In genomic region chr15:98842192-98842972, GRCh38 we compare ENCODE assay signal across 18 cellular contexts.
DNase-seq lines count a peak whose midpoint lies in the region; ATAC-seq and TF ChIP-seq lines count a peak whose summit lies in the region.
"Had no signal": no experiment of that assay in that cellular context is flagged by ENCODE, and none has a peak within 500 bp of the region (broad histone marks: within the 10 kb centered on the region; RNA-seq: fewer than 3 reads in every experiment).

No MANE protein-coding gene starts in this region.

- H3K36me3 Mint-ChIP-seq in MCF 10A (ENCODE audit: insufficient read depth, unreplicated experiment) (peaks cover 1% of the 10 kb centered on the region), WTC11 (peaks cover 3% of the 10 kb centered on the region; the same call in 1 of the 2 replicates)
- peaks cover 3 to 22% (median 8%) of the 10 kb centered on the region in 5 donors for H3K36me3 Mint-ChIP-seq in naive thymus-derived CD4-positive, alpha-beta T cell

- H3K9me3 Mint-ChIP-seq in MCF 10A (ENCODE audit: unreplicated experiment) (no peaks in the 10 kb centered on the region), WTC11 (no peaks in the 10 kb centered on the region; the same call in 1 of the 2 replicates)
- no peaks in the 10 kb centered on the region for H3K9me3 Mint-ChIP-seq in naive thymus-derived CD4-positive, alpha-beta T cell
- H3K9me3 Mint-ChIP-seq: CD4-positive, CD25-positive, alpha-beta regulatory T cell had no signal

- TF ChIP-seq CTCF in mammary epithelial cell (conservative IDR thresholded peaks at IDR 0.05 in 1 of 2, IDR thresholded peaks at IDR 0.05 in 1 of 2; ENCODE audit: extremely low read depth in 1 of 2, insufficient read depth in 1 of 2, low read depth in 1 of 2, low read length in 2 of 2) = no peak
- no peak for TF ChIP-seq CTCF in MCF 10A (IDR thresholded peaks at IDR 0.05; ENCODE audit: unreplicated experiment)
- no peak for TF ChIP-seq CTCF in WTC11 (IDR thresholded peaks at IDR 0.05)

- no peaks in the 10 kb centered on the region for H3K9me3 ChIP-seq in mammary epithelial cell (replicated peaks; ENCODE audit: insufficient read depth, low read length)
- H3K9me3 ChIP-seq in naive thymus-derived CD4-positive, alpha-beta T cell (ENCODE audit: control insufficient read depth in 2 of 3, low read length in 3 of 3) = no peaks in the 10 kb centered on the region
- H3K9me3 ChIP-seq: lower lobe of right lung had no signal

- H3K27me3 Mint-ChIP-seq in MCF 10A (ENCODE audit: insufficient read depth, unreplicated experiment) = no peaks in the 10 kb centered on the region
- no peaks in the 10 kb centered on the region for H3K27me3 Mint-ChIP-seq in WTC11 (ENCODE audit: low read depth)
- no peaks in the 10 kb centered on the region for H3K27me3 Mint-ChIP-seq in naive thymus-derived CD4-positive, alpha-beta T cell
- H3K27me3 Mint-ChIP-seq: activated B cell treated with CpG ODN at 0.5 μM for 24 hours; activated naive CD8-positive, alpha-beta T cell; progenitor cell of endocrine pancreas had no signal

- H3K4me2 ChIP-seq in mammary epithelial cell (ENCODE audit: insufficient read depth, low read depth, low read length) = no peak overlapping the region

- no peak for ATAC-seq in WTC11
- ATAC-seq in naive thymus-derived CD4-positive, alpha-beta T cell = no peak
- no peak for ATAC-seq in HG03135 (IDR thresholded peaks at IDR 0.05; ENCODE audit: unreplicated experiment)
- ATAC-seq in stimulated activated naive CD8-positive, alpha-beta T cell treated with anti-CD3 and anti-CD28 coated beads, Interleukin-15, Interleukin-2, amounts not matched to agents 100 U/mL and 50 U/mL, for 24 hours = no peak
- ATAC-seq: activated CD8-positive, alpha-beta T cell treated with anti-CD3 and anti-CD28 coated beads, Interleukin-2, amount 10 ng/mL, durations not matched to agents 7 days and 5 days had no signal

- no peak overlapping the region for H2AFZ ChIP-seq in mammary epithelial cell (ENCODE audit: low read depth, low read length)

- CTCF ChIA-PET in mammary epithelial cell (lab: Charles Lee; ENCODE audit: low non-redundant PET) = no interaction called here
- CTCF ChIA-PET in MCF 10A (lab: Yijun Ruan, JAX) = interaction anchor here (0.6 kb wide), 1 partner anchor 31 kb away, joined by 4 read pairs; no protein-coding TSS in a partner anchor
- CTCF ChIA-PET in WTC11 (lab: Charles Lee) = no interaction called here
- CTCF ChIA-PET in naive thymus-derived CD4-positive, alpha-beta T cell (lab: Charles Lee) = no interaction called here

- H3K79me2 ChIP-seq in mammary epithelial cell (ENCODE audit: insufficient read depth, low read length) = peaks cover 96% of the 10 kb centered on the region

- BruUV-seq in mammary epithelial cell (replicated peaks; lab: Mats Ljungman, UMichigan) (no TSS peak), MCF 10A (replicated peaks; lab: Mats Ljungman, UMichigan) (no TSS peak)

- no peaks in the 10 kb centered on the region for H3K27me3 ChIP-seq in mammary epithelial cell (ENCODE audit: insufficient read depth, low read length)
- no peaks in the 10 kb centered on the region for H3K27me3 ChIP-seq in naive thymus-derived CD4-positive, alpha-beta T cell (ENCODE audit: control insufficient read depth in 2 of 2, insufficient read depth in 2 of 2, low read length in 2 of 2)

- H3K4me3 Mint-ChIP-seq in MCF 10A (ENCODE audit: unreplicated experiment) (no peak overlapping the region), WTC11 (no peak overlapping the region)
- peak overlapping the region in 2 of 10 donors; percentile 1 to 2 for H3K4me3 Mint-ChIP-seq in naive thymus-derived CD4-positive, alpha-beta T cell
- H3K4me3 Mint-ChIP-seq: activated B cell treated with CpG ODN at 0.5 μM for 24 hours; activated CD8-positive, alpha-beta T cell treated with anti-CD3 and anti-CD28 coated beads, Interleukin-2, amount 10 ng/mL, durations not matched to agents 7 days and 5 days; activated naive CD8-positive, alpha-beta T cell had no signal

- H3K4me3 ChIP-seq in mammary epithelial cell (replicated peaks in 1 of 3; ENCODE audit: insufficient read depth in 1 of 3, low read depth in 2 of 3, low read length in 3 of 3) = no peak overlapping the region
- no peak overlapping the region for H3K4me3 ChIP-seq in naive thymus-derived CD4-positive, alpha-beta T cell (ENCODE audit: low read length)
- H3K4me3 ChIP-seq: lower lobe of right lung had no signal

- DNase-seq in mammary epithelial cell (peak; percentile 14), MCF 10A (ENCODE audit: unreplicated experiment) (no peak), WTC11 (ENCODE audit: low spot score) (no peak), hepatic stellate cell (ENCODE audit: low spot score) (no peak), mucosa of gallbladder (ENCODE audit: low spot score) (no peak)
- no peak for DNase-seq in naive thymus-derived CD4-positive, alpha-beta T cell
- DNase-seq in stimulated activated naive CD8-positive, alpha-beta T cell treated with anti-CD3 and anti-CD28 coated beads, Interleukin-15, Interleukin-2, amounts not matched to agents 100 U/mL and 50 U/mL, for 24 hours = no peak
- DNase-seq: activated B cell treated with CpG ODN at 0.5 μM for 24 hours; activated CD8-positive, alpha-beta T cell treated with anti-CD3 and anti-CD28 coated beads, Interleukin-2, amount 10 ng/mL, durations not matched to agents 7 days and 5 days; activated T-cell treated with anti-CD3 and anti-CD28 coated beads, Interleukin-2, amount 50 U/mL, for 48 hours; CD4-positive, CD25-positive, alpha-beta regulatory T cell; lower lobe of right lung; NCI-H1694 treated with DMSO at 0.1 percent for 48 hours; NCI-H446; stimulated activated CD4-positive, alpha-beta T cell treated with anti-CD3 and anti-CD28 coated beads, Interleukin-4, amount 100 ng/mL, for 4 hours had no signal

- H3K4me1 ChIP-seq in mammary epithelial cell (ENCODE audit: insufficient read depth, low read length) = no peaks in the 10 kb centered on the region
- H3K4me1 ChIP-seq in naive thymus-derived CD4-positive, alpha-beta T cell (ENCODE audit: control insufficient read depth in 2 of 2, insufficient read depth in 2 of 2, low read length in 2 of 2) = no peaks in the 10 kb centered on the region

- intact Hi-C loops in mammary epithelial cell (cut with micrococcal nuclease) = loop anchor here (5.0 kb wide), 1 partner anchor 35 kb away; no protein-coding TSS in a partner anchor
- intact Hi-C loops in MCF 10A (cut with micrococcal nuclease) = no loop called here
- intact Hi-C loops in naive thymus-derived CD4-positive, alpha-beta T cell (cut with micrococcal nuclease) = no loop called here

- no peaks in the 10 kb centered on the region for H4K20me1 ChIP-seq in mammary epithelial cell (ENCODE audit: insufficient read depth, low read length)

- no peaks in the 10 kb centered on the region for H3K36me3 ChIP-seq in mammary epithelial cell (ENCODE audit: insufficient read depth, low read length)
- H3K36me3 ChIP-seq in naive thymus-derived CD4-positive, alpha-beta T cell (ENCODE audit: control insufficient read depth in 2 of 3, insufficient read depth in 3 of 3, low read length in 3 of 3) = no peaks in the 10 kb centered on the region
- H3K36me3 ChIP-seq: lower lobe of right lung had no signal

- in situ Hi-C loops in mammary epithelial cell (cut with MboI; ENCODE audit: low sequenced_read_pairs in 2 of 2) = no loop called here

- POLR2A ChIA-PET in MCF 10A (lab: Yijun Ruan, JAX) = interaction anchor here (0.5 kb wide), 1 partner anchor 40 kb away, joined by 4 read pairs; no protein-coding TSS in a partner anchor
- POLR2A ChIA-PET in WTC11 (lab: Charles Lee) = no interaction called here
- POLR2A ChIA-PET in naive thymus-derived CD4-positive, alpha-beta T cell (lab: Charles Lee) = no interaction called here

- H3K27ac Mint-ChIP-seq in MCF 10A (ENCODE audit: low read depth, unreplicated experiment) = no peak overlapping the region
- H3K27ac Mint-ChIP-seq in WTC11 = peak overlapping the region; percentile 62
- peak overlapping the region in 6 of 9 donors; percentile 2 to 54 (median 12) for H3K27ac Mint-ChIP-seq in naive thymus-derived CD4-positive, alpha-beta T cell
- H3K27ac Mint-ChIP-seq: activated B cell treated with CpG ODN at 0.5 μM for 24 hours; activated CD8-positive, alpha-beta T cell treated with anti-CD3 and anti-CD28 coated beads, Interleukin-2, amount 10 ng/mL, durations not matched to agents 7 days and 5 days; activated naive CD8-positive, alpha-beta T cell; CD4-positive, CD25-positive, alpha-beta regulatory T cell had no signal

- peaks cover 22% of the 10 kb centered on the region for H3K4me1 Mint-ChIP-seq in MCF 10A (ENCODE audit: insufficient read depth, unreplicated experiment)
- peaks cover 65% of the 10 kb centered on the region for H3K4me1 Mint-ChIP-seq in WTC11
- H3K4me1 Mint-ChIP-seq in naive thymus-derived CD4-positive, alpha-beta T cell = peaks cover 7 to 88% (median 73%) of the 10 kb centered on the region in 7 donors
- H3K4me1 Mint-ChIP-seq: activated B cell treated with CpG ODN at 0.5 μM for 24 hours had no signal

- dilution Hi-C loops in mammary epithelial cell (cut with HindIII; ENCODE audit: low sequenced_read_pairs) = no loop called here

- H3K9ac ChIP-seq in mammary epithelial cell (ENCODE audit: insufficient read depth, low read length) = no peak overlapping the region

- H3K27ac ChIP-seq in mammary epithelial cell (ENCODE audit: insufficient read depth, low read depth, low read length) = no peak overlapping the region
- no peak overlapping the region for H3K27ac ChIP-seq in naive thymus-derived CD4-positive, alpha-beta T cell (ENCODE audit: low read depth, low read length)
- H3K27ac ChIP-seq: lower lobe of right lung had no signal

- 32% methylated on average over 6 of the region's 6 CpGs for WGBS in mammary epithelial cell (ENCODE audit: low coverage, missing lambda C conversion rate)

TF ChIP-seq in WTC11, 78 proteins besides CTCF, POLR2A, EP300 and RAD21 (continues in another document):
- TF ChIP-seq USF1 (CRISPR knock-in tag; IDR thresholded peaks at IDR 0.05) (no peak), ZNF396 (CRISPR knock-in tag; IDR thresholded peaks at IDR 0.05; ENCODE audit: borderline replicate concordance) (no peak)
